In genomic region chrX:154046262-154046771, GRCh38 we compare ENCODE assay signal across 9 cellular contexts. TPM values are rescaled to one million over a fixed set of nuclear protein-coding genes. Genes with fewer than 3 reads are reported as not detected.
DNase-seq lines count a peak whose midpoint lies in the region; ATAC-seq and TF ChIP-seq lines count a peak whose summit lies in the region.
"Had no signal": no experiment of that assay in that cellular context is flagged by ENCODE, and none has a peak within 500 bp of the region (broad histone marks: within the 10 kb centered on the region; RNA-seq: fewer than 3 reads in every experiment).

No MANE protein-coding gene starts in this region.

- H2BK5ac ChIP-seq in mesendoderm (ENCODE audit: low read length), result no peak overlapping the region

- no peak overlapping the region for H2AFZ ChIP-seq in mammary epithelial cell (ENCODE audit: low read depth, low read length)

- DNase-seq in MCF 10A (ENCODE audit: unreplicated experiment) (peak; percentile 20), mammary epithelial cell (no peak), dermis blood vessel endothelial cell (peak; percentile 88), mesendoderm (peak; percentile 23), vagina (ENCODE audit: extremely low spot score in 2 of 2) (no peak), type B pancreatic cell (ENCODE audit: extremely low spot score, unreplicated experiment) (no peak)

- peaks cover 6% of the 10 kb centered on the region for H3K4me1 Mint-ChIP-seq in MCF 10A (ENCODE audit: insufficient read depth, unreplicated experiment)
- peaks cover 35% of the 10 kb centered on the region for H3K4me1 Mint-ChIP-seq in type B pancreatic cell (ENCODE audit: unreplicated experiment)

- no peak overlapping the region for H3K4ac ChIP-seq in mesendoderm (ENCODE audit: low read depth, low read length)

- no peaks in the 10 kb centered on the region for H3K9me3 Mint-ChIP-seq in MCF 10A (ENCODE audit: unreplicated experiment)
- no peaks in the 10 kb centered on the region for H3K9me3 Mint-ChIP-seq in type B pancreatic cell

- H3K4me3 Mint-ChIP-seq in MCF 10A (ENCODE audit: unreplicated experiment) (no peak overlapping the region), type B pancreatic cell (no peak overlapping the region)

- H2BK15ac ChIP-seq in mesendoderm (replicated peaks; ENCODE audit: low read depth), result no peak overlapping the region

- H3K4me2 ChIP-seq in mammary epithelial cell (ENCODE audit: insufficient read depth, low read depth, low read length), result no peak overlapping the region
- no peak overlapping the region for H3K4me2 ChIP-seq in mesendoderm (ENCODE audit: low read length)

- no TSS peak for BruUV-seq in MCF 10A (replicated peaks; lab: Mats Ljungman, UMichigan)
- BruUV-seq in mammary epithelial cell (replicated peaks; lab: Mats Ljungman, UMichigan), result no TSS peak

- H3K36me3 Mint-ChIP-seq in MCF 10A (ENCODE audit: insufficient read depth, unreplicated experiment), result peaks cover 26% of the 10 kb centered on the region
- H3K36me3 Mint-ChIP-seq in type B pancreatic cell, result peaks cover 8% of the 10 kb centered on the region

- H3K27ac ChIP-seq in mammary epithelial cell (ENCODE audit: insufficient read depth, low read depth, low read length), result no peak overlapping the region
- peak overlapping the region; percentile 86 for H3K27ac ChIP-seq in mesendoderm (ENCODE audit: low read depth, low read length)
- peak overlapping the region; percentile 58 for H3K27ac ChIP-seq in vagina

- H3K18ac ChIP-seq in mesendoderm (ENCODE audit: low read length), result no peak overlapping the region

- H3K9me3 ChIP-seq in mammary epithelial cell (replicated peaks; ENCODE audit: insufficient read depth, low read length), result no peaks in the 10 kb centered on the region
- H3K9me3 ChIP-seq in vagina, result no peaks in the 10 kb centered on the region

- no peak overlapping the region for H3K27ac Mint-ChIP-seq in MCF 10A (ENCODE audit: low read depth, unreplicated experiment)
- H3K27ac Mint-ChIP-seq in type B pancreatic cell, result no peak overlapping the region

- TF ChIP-seq POLR2A in vagina (IDR thresholded peaks at IDR 0.05) (no peak), GM18505 (IDR thresholded peaks at IDR 0.05; ENCODE audit: borderline replicate concordance, extremely low read depth, insufficient read depth, insufficient read length) (no peak)

- H3K4me3 ChIP-seq in mammary epithelial cell (replicated peaks in 1 of 3; ENCODE audit: insufficient read depth in 1 of 3, low read depth in 2 of 3, low read length in 3 of 3) (no peak overlapping the region), mesendoderm (ENCODE audit: low read length) (no peak overlapping the region), vagina (no peak overlapping the region)
- H3K4me3 ChIP-seq: skin epidermis had no signal

- no peak overlapping the region for H3K23ac ChIP-seq in mesendoderm (ENCODE audit: low read length)

- POLR2A ChIA-PET in MCF 10A (lab: Yijun Ruan, JAX), result interaction anchor here (0.6 kb wide), 1 partner anchor 16 kb away, joined by 3 read pairs; no protein-coding TSS in a partner anchor

- WGBS in mammary epithelial cell (ENCODE audit: low coverage, missing lambda C conversion rate), result 34% methylated on average over 7 of the region's 8 CpGs
- WGBS in mesendoderm (ENCODE audit: extremely low coverage, insufficient coverage, low lambda C conversion rate), result no CpG with 5 or more reads among the region's 8 CpGs

- no peaks in the 10 kb centered on the region for H4K20me1 ChIP-seq in mammary epithelial cell (ENCODE audit: insufficient read depth, low read length)

- TF ChIP-seq CTCF in MCF 10A (IDR thresholded peaks at IDR 0.05; ENCODE audit: unreplicated experiment) (no peak), mammary epithelial cell (conservative IDR thresholded peaks at IDR 0.05 in 1 of 2, IDR thresholded peaks at IDR 0.05 in 1 of 2; ENCODE audit: extremely low read depth in 1 of 2, insufficient read depth in 1 of 2, low read depth in 1 of 2, low read length in 2 of 2) (peak in 1 of 2 donors; percentile 14), vagina (IDR thresholded peaks at IDR 0.05) (no peak), type B pancreatic cell (conservative IDR thresholded peaks at IDR 0.05) (no peak)

- no peak overlapping the region for H3K9ac ChIP-seq in mammary epithelial cell (ENCODE audit: insufficient read depth, low read length)
- no peak overlapping the region for H3K9ac ChIP-seq in mesendoderm (ENCODE audit: low read length)

- no peak overlapping the region for H2AK5ac ChIP-seq in mesendoderm (ENCODE audit: low read length)

- dilution Hi-C loops in mammary epithelial cell (cut with HindIII; ENCODE audit: low sequenced_read_pairs), result no loop called here

- intact Hi-C loops in MCF 10A (cut with micrococcal nuclease), result no loop called here
- intact Hi-C loops in mammary epithelial cell (cut with micrococcal nuclease), result no loop called here
- intact Hi-C loops in vagina (cut with DNase I), result no loop called here

- H3K27me3 Mint-ChIP-seq in MCF 10A (ENCODE audit: insufficient read depth, unreplicated experiment) (peaks cover 69% of the 10 kb centered on the region), type B pancreatic cell (no peaks in the 10 kb centered on the region)

- in situ Hi-C loops in mammary epithelial cell (cut with MboI; ENCODE audit: low sequenced_read_pairs in 2 of 2), result no loop called here

- no peak overlapping the region for H4K5ac ChIP-seq in mesendoderm (ENCODE audit: low read length)

- peak overlapping the region; percentile 2 for H3K56ac ChIP-seq in mesendoderm (ENCODE audit: low read length)

- ATAC-seq in GM21526 (IDR thresholded peaks at IDR 0.05; ENCODE audit: low FRiP score, unreplicated experiment) (no peak), GM18505 (IDR thresholded peaks at IDR 0.05; ENCODE audit: unreplicated experiment) (no peak)

- H3K79me2 ChIP-seq in mammary epithelial cell (ENCODE audit: insufficient read depth, low read length) (peaks cover 62% of the 10 kb centered on the region), mesendoderm (ENCODE audit: control insufficient read depth, insufficient read depth, low read length) (peaks cover 2% of the 10 kb centered on the region)

- CTCF ChIA-PET in MCF 10A (lab: Yijun Ruan, JAX) (interaction anchor here (0.5 to 0.7 kb wide), 4 partner anchors 20 to 1089 kb away, joined by 3 to 5 read pairs (median 3); no protein-coding TSS in a partner anchor), mammary epithelial cell (lab: Charles Lee; ENCODE audit: low non-redundant PET) (no interaction called here)

- H3K36me3 ChIP-seq in mammary epithelial cell (ENCODE audit: insufficient read depth, low read length), result no peaks in the 10 kb centered on the region
- no peaks in the 10 kb centered on the region for H3K36me3 ChIP-seq in mesendoderm (ENCODE audit: control insufficient read depth, insufficient read depth, low read length)
- H3K36me3 ChIP-seq in vagina, result no peaks in the 10 kb centered on the region

- H3K27me3 ChIP-seq in mammary epithelial cell (ENCODE audit: insufficient read depth, low read length) (no peaks in the 10 kb centered on the region), mesendoderm (ENCODE audit: insufficient read depth, low read length, poor library complexity) (no peaks in the 10 kb centered on the region), vagina (no peaks in the 10 kb centered on the region)

- peaks cover 4% of the 10 kb centered on the region for H3K79me1 ChIP-seq in mesendoderm (ENCODE audit: low read length)

- H4K8ac ChIP-seq in mesendoderm (ENCODE audit: low read depth, low read length), result no peak overlapping the region

- H3K4me1 ChIP-seq in mammary epithelial cell (ENCODE audit: insufficient read depth, low read length), result peaks cover 2% of the 10 kb centered on the region
- no peaks in the 10 kb centered on the region for H3K4me1 ChIP-seq in mesendoderm (ENCODE audit: control insufficient read depth, low read depth, low read length)
- H3K4me1 ChIP-seq in vagina, result peaks cover 84% of the 10 kb centered on the region

- no peak overlapping the region for H2BK120ac ChIP-seq in mesendoderm (ENCODE audit: low read depth, low read length)

RNA-seq across cellular contexts. Expression of gene IRAK1, which starts 26.6 kb away (rescaled TPM):
- total RNA-seq in MCF 10A (2022), result 201 and 237 TPM in 2 replicates
- 100 to 1,000 TPM in 1 of 2 donors, 10 to 100 TPM in 1; 69.0 to 129 TPM for total RNA-seq in mammary epithelial cell
- polyA plus RNA-seq in mammary epithelial cell, result 68.1 TPM
- polyA minus RNA-seq in mammary epithelial cell, result 63.3 TPM
- 53.8 and 81.9 TPM in 2 replicates for total RNA-seq in dermis blood vessel endothelial cell
- polyA plus RNA-seq in mesendoderm (2013, experiment 1 of 2), result 41.3 TPM
- 39.9 TPM for polyA plus RNA-seq in mesendoderm (2013, experiment 2 of 2)
- total RNA-seq in vagina, result 46.7 TPM
- 83.8 and 86.1 TPM in 2 replicates for total RNA-seq in type B pancreatic cell (ENCODE audit: low replicate concordance)

RNA-seq across cellular contexts. Expression of gene MECP2, which starts 51.2 kb away (rescaled TPM):
- total RNA-seq in MCF 10A (2022), result 46.9 and 47.2 TPM in 2 replicates
- 10 to 100 TPM; 17.5 to 35.6 TPM for total RNA-seq in mammary epithelial cell
- polyA plus RNA-seq in mammary epithelial cell, result 12.1 TPM
- 50.5 TPM for polyA minus RNA-seq in mammary epithelial cell
- 22.5 and 34.9 TPM in 2 replicates for total RNA-seq in dermis blood vessel endothelial cell
- polyA plus RNA-seq in mesendoderm (2013, experiment 1 of 2), result 23.5 TPM
- polyA plus RNA-seq in mesendoderm (2013, experiment 2 of 2), result 24.6 TPM
- total RNA-seq in vagina, result 38.5 TPM
- 32.0 and 37.7 TPM in 2 replicates for total RNA-seq in type B pancreatic cell (ENCODE audit: low replicate concordance)

Comparison
In these comparisons a context has a peak if more than half of its experiments do, and no peak if none do; other contexts are left out.
1. DNase-seq: peak in MCF 10A (single experiment), dermis blood vessel endothelial cell (single experiment) and mesendoderm (single experiment); none in mammary epithelial cell (single experiment), vagina (0 of 2) and type B pancreatic cell (single experiment).